8 cellular contexts compared by ENCODE assay signal in genomic region chr1:78840447-78841251, GRCh38.
DNase-seq lines count a peak whose midpoint lies in the region; ATAC-seq and TF ChIP-seq lines count a peak whose summit lies in the region.

No MANE protein-coding gene starts in this region.

- no peak for TF ChIP-seq EP300 in stomach (IDR thresholded peaks at IDR 0.05)

- TF ChIP-seq CTCF in AG10803 (conservative IDR thresholded peaks at IDR 0.05; ENCODE audit: low read length): no peak
- no peak for TF ChIP-seq CTCF in spleen (IDR thresholded peaks at IDR 0.05 in 8 of 11, conservative IDR thresholded peaks at IDR 0.05 in 3 of 11)
- no peak for TF ChIP-seq CTCF in prostate gland (IDR thresholded peaks at IDR 0.05)
- no peak for TF ChIP-seq CTCF in stomach (IDR thresholded peaks at IDR 0.05)

- 49 to 62% (median 59%) methylated on average over 6 to 8 of the region's 8 CpGs for WGBS in spleen, 5 donors
- 26% methylated on average over 8 of the region's 8 CpGs for whole genome bisulfite sequencing in prostate gland
- WGBS in stomach, 5 donors: 20 to 40% (median 24%) methylated on average over 8 of the region's 8 CpGs

- H3K27me3 ChIP-seq in spleen (replicated peaks in 1 of 7): no peaks in the 10 kb centered on the region
- no peaks in the 10 kb centered on the region for H3K27me3 ChIP-seq in prostate gland (replicated peaks; ENCODE audit: insufficient read depth)
- H3K27me3 ChIP-seq in stomach: no peaks in the 10 kb centered on the region

- H3K27ac ChIP-seq in spleen (no peak overlapping the region), prostate gland (no peak overlapping the region), stomach (no peak overlapping the region)

- H3K4me3 ChIP-seq in AG10803 (ENCODE audit: low read length): no peak overlapping the region
- no peak overlapping the region for H3K4me3 ChIP-seq in spleen
- no peak overlapping the region for H3K4me3 ChIP-seq in prostate gland
- no peak overlapping the region for H3K4me3 ChIP-seq in stomach

- peak; percentile 50 for ATAC-seq in HG02588 (IDR thresholded peaks at IDR 0.05; ENCODE audit: unreplicated experiment)
- ATAC-seq in HG03039 (IDR thresholded peaks at IDR 0.05; ENCODE audit: unreplicated experiment): no peak

- intact Hi-C loops in spleen (cut with DNase I; ENCODE audit: low total_unique reads) (loop anchor here (5.0 kb wide), 1 partner anchor 357 kb away; no protein-coding TSS in a partner anchor), prostate gland (cut with DNase I) (no loop called here), stomach (cut with DNase I; ENCODE audit: low total_unique reads) (no loop called here)

- H3K9me3 ChIP-seq in spleen (no peaks in the 10 kb centered on the region), prostate gland (no peaks in the 10 kb centered on the region), stomach (no peaks in the 10 kb centered on the region)

- DNase-seq in AG10803 (ENCODE audit: low read depth): peak; percentile 71
- DNase-seq in SK-N-DZ (ENCODE audit: low spot score): peak; percentile 24
- DNase-seq in iris pigment epithelial cell (ENCODE audit: low read depth): peak; percentile 90
- DNase-seq in spleen: no peak
- DNase-seq in prostate gland (ENCODE audit: low spot score): no peak
- no peak for DNase-seq in stomach

- H3K36me3 ChIP-seq in spleen (no peaks in the 10 kb centered on the region), prostate gland (no peaks in the 10 kb centered on the region), stomach (no peaks in the 10 kb centered on the region)

- H3K4me1 ChIP-seq in spleen (peaks cover 0 to 3% (median 0%) of the 10 kb centered on the region in 6 donors), prostate gland (replicated peaks) (no peaks in the 10 kb centered on the region), stomach (peaks cover 10 to 31% (median 22%) of the 10 kb centered on the region in 4 donors)

- TF ChIP-seq POLR2A in spleen (IDR thresholded peaks at IDR 0.05) (no peak), prostate gland (IDR thresholded peaks at IDR 0.05) (no peak), stomach (IDR thresholded peaks at IDR 0.05) (no peak)

Comparison
In these comparisons a context has a peak if more than half of its experiments do, and no peak if none do; other contexts are left out.
1. DNase-seq: peak in AG10803 (single experiment), SK-N-DZ (single experiment) and iris pigment epithelial cell (single experiment); none in spleen (single experiment), prostate gland (single experiment) and stomach (single experiment).